Comparison of ENCODE assay signal across 9 cellular contexts in genomic region chr17:64385187-64386083, GRCh38. TPM values are rescaled to one million over a fixed set of nuclear protein-coding genes. Genes with fewer than 3 reads are reported as not detected.
DNase-seq lines count a peak whose midpoint lies in the region; ATAC-seq, FAIRE-seq and TF ChIP-seq lines count a peak whose summit lies in the region.
"Had no signal": no experiment of that assay in that cellular context is flagged by ENCODE, and none has a peak within 500 bp of the region (broad histone marks: within the 10 kb centered on the region; RNA-seq: fewer than 3 reads in every experiment).

No MANE protein-coding gene starts in this region.

- FAIRE-seq in GM12892 (lab: Jason Lieb, UNC) = no peak
- FAIRE-seq: G401.6 had no signal

- peak overlapping the region in 1 of 7 experiments; percentile 6 for H3K4me3 ChIP-seq in skin epidermis

- DNase-seq in activated naive CD4-positive, alpha-beta T cell treated with Interleukin-2 at 50 U/mL for 16 hours = peak; percentile 20
- no peak for DNase-seq in activated naive CD4-positive, alpha-beta T cell treated with anti-CD3 and anti-CD28 coated beads, Interleukin-2, amount 50 U/mL, for 16 hours
- DNase-seq in activated CD8-positive, alpha-beta memory T cell treated with anti-CD3 and anti-CD28 coated beads, Interleukin-2, amount 50 U/mL, for 24 hours (ENCODE audit: extremely low read depth) = peak; percentile 57
- DNase-seq in foreskin keratinocyte (peak in 1 of 2 donors; percentile 63), GM12892 (ENCODE audit: insufficient read length) (no peak)

- H3K4me1 ChIP-seq in foreskin keratinocyte = peaks cover 5% of the 10 kb centered on the region

- TF ChIP-seq CTCF in foreskin keratinocyte (conservative IDR thresholded peaks at IDR 0.05) = no peak

- TF ChIP-seq POLR2A in GM12892 (IDR thresholded peaks at IDR 0.05; ENCODE audit: low read depth, low read length) = no peak

- H3K27me3 ChIP-seq in foreskin keratinocyte = peaks cover 11% of the 10 kb centered on the region

- H3K27ac ChIP-seq in foreskin keratinocyte (no peak overlapping the region), skin epidermis (peak overlapping the region in 16 of 21 experiments; percentile 5 to 91 (median 40))

- peak; percentile 84 for ATAC-seq in foreskin keratinocyte
- ATAC-seq in HG03039 (IDR thresholded peaks at IDR 0.05; ENCODE audit: unreplicated experiment) = no peak
- ATAC-seq in GM19351 (IDR thresholded peaks at IDR 0.05; ENCODE audit: unreplicated experiment) = no peak

RNA-seq across cellular contexts. Expression of gene PECAM1, which starts 5.2 kb away (rescaled TPM):
- not detected in 2 replicates for total RNA-seq in foreskin keratinocyte
- not detected in 2 replicates for polyA plus RNA-seq in foreskin keratinocyte
- 1.3 TPM for polyA plus RNA-seq in GM12892 (2012; ENCODE audit: missing spikeins)

Comparison
In these comparisons a context has a peak if more than half of its experiments do, and no peak if none do; other contexts are left out.
1. DNase-seq: peak in activated naive CD4-positive, alpha-beta T cell treated with Interleukin-2 at 50 U/mL for 16 hours (single experiment) and activated CD8-positive, alpha-beta memory T cell treated with anti-CD3 and anti-CD28 coated beads, Interleukin-2, amount 50 U/mL, for 24 hours (single experiment); none in activated naive CD4-positive, alpha-beta T cell treated with anti-CD3 and anti-CD28 coated beads, Interleukin-2, amount 50 U/mL, for 16 hours (single experiment) and GM12892 (single experiment).